In genomic region chr7:94170836-94171235, GRCh38 we compare ENCODE assay signal across 11 cellular contexts.
A peak's percentile ranks its signal among the peaks of the same experiment; 100 is the strongest.
DNase-seq lines count a peak whose midpoint lies in the region; ATAC-seq lines count a peak whose summit lies in the region.
"Had no signal": no experiment of that assay in that cellular context is flagged by ENCODE, and none has a peak within 500 bp of the region (broad histone marks: within the 10 kb centered on the region; RNA-seq: fewer than 3 reads in every experiment).

No MANE protein-coding gene starts in this region.

- peaks cover under 1% of the 10 kb centered on the region for H3K9me3 Mint-ChIP-seq in activated naive CD8-positive, alpha-beta T cell treated with anti-CD3 and anti-CD28 coated beads, Interleukin-2, amount 50 U/mL, for 24 hours

- H3K36me3 Mint-ChIP-seq in activated naive CD8-positive, alpha-beta T cell treated with anti-CD3 and anti-CD28 coated beads, Interleukin-2, amount 50 U/mL, for 24 hours (ENCODE audit: low read depth) = no peaks in the 10 kb centered on the region

- peaks cover 9% of the 10 kb centered on the region for H3K4me1 Mint-ChIP-seq in activated naive CD8-positive, alpha-beta T cell treated with anti-CD3 and anti-CD28 coated beads, Interleukin-2, amount 50 U/mL, for 24 hours

- ATAC-seq in GM18861 (IDR thresholded peaks at IDR 0.05; ENCODE audit: unreplicated experiment) (peak; percentile 96), GM21515 (IDR thresholded peaks at IDR 0.05; ENCODE audit: unreplicated experiment) (peak; percentile 76), HG03097 (IDR thresholded peaks at IDR 0.05; ENCODE audit: low FRiP score, unreplicated experiment) (peak; percentile 89)
- ATAC-seq in activated naive CD8-positive, alpha-beta T cell treated with anti-CD3 and anti-CD28 coated beads, Interleukin-2, amount 50 U/mL, for 24 hours = peak; percentile 69

- no peak for DNase-seq in activated naive CD8-positive, alpha-beta T cell treated with anti-CD3 and anti-CD28 coated beads, Interleukin-2, amount 50 U/mL, for 24 hours
- no peak for DNase-seq in globus pallidus (ENCODE audit: low spot score)
- DNase-seq in GM19240 (ENCODE audit: insufficient read length, low spot score) = no peak
- DNase-seq in NCI-H146 (lab: John Stamatoyannopoulos, UW) = no peak
- DNase-seq in NCI-H2227 (lab: John Stamatoyannopoulos, UW; ENCODE audit: unreplicated experiment) = no peak
- DNase-seq: activated CD4-positive, alpha-beta T cell treated with anti-CD3 and anti-CD28 coated beads for 1 hour; DMS 273 treated with DMSO at 0.1 percent for 48 hours; RPMI8226 had no signal

- no peak overlapping the region for H3K4me3 Mint-ChIP-seq in activated naive CD8-positive, alpha-beta T cell treated with anti-CD3 and anti-CD28 coated beads, Interleukin-2, amount 50 U/mL, for 24 hours

- H3K27ac Mint-ChIP-seq in activated naive CD8-positive, alpha-beta T cell treated with anti-CD3 and anti-CD28 coated beads, Interleukin-2, amount 50 U/mL, for 24 hours = no peak overlapping the region

- H3K27me3 Mint-ChIP-seq in activated naive CD8-positive, alpha-beta T cell treated with anti-CD3 and anti-CD28 coated beads, Interleukin-2, amount 50 U/mL, for 24 hours = peaks cover 13% of the 10 kb centered on the region
